ENCODE assay signal across 27 cellular contexts in the genomic region with DNA sequence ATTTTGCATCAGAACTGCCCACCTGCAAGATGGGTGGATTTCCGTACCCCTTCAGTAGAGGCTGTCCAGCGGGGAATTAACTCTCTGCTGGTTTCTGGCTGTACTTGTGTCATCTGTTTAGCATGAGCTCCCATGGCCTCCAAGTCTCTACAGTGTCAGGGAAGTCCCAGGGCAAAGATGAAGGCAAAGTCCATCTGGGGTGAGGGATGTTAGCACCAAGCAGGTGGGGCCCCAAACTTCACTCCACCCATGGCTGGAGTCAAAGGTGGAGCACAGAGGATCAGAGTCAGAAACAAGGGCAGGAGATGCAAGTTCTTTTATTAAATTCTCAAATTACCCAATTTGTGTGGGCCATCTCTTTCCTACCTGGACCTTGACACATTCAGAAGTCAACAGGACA.
"Had no signal": no experiment of that assay in that cellular context is flagged by ENCODE, and none has a peak within 500 bp of the region (broad histone marks: within the 10 kb centered on the region; RNA-seq: fewer than 3 reads in every experiment).

No MANE protein-coding gene starts in this region.

- FAIRE-seq: colon, endometrium, kidney had no signal

- DNase-seq: cortex of kidney; effector CD8-positive, alpha-beta T cell; effector memory CD8-positive, alpha-beta T cell; endodermal cell; esophagus squamous epithelium; foreskin fibroblast; foreskin melanocyte; gastrocnemius medialis; glutamatergic neuron; head of caudate nucleus; hypothalamus; immature natural killer cell; islet precursor cell; kidney; kidney glomerular epithelial cell; left lung; left ventricle myocardium superior; lower lobe of right lung; mesenchymal stem cell; naive thymus-derived CD4-positive, alpha-beta T cell had no signal

- H2AFZ ChIP-seq: hepatocyte had no signal

- ATAC-seq: effector memory CD8-positive, alpha-beta T cell; esophagus mucosa; gastrocnemius medialis; left lung; left ventricle myocardium superior; lower lobe of right lung; naive thymus-derived CD4-positive, alpha-beta T cell had no signal

- H3K4me3 Mint-ChIP-seq: dendritic cell treated with granulocyte-macrophage colony-stimulating factor and Interleukin-4, amounts not matched to agents 40 ng/mL and 50 ng/mL, for 4 days; effector memory CD8-positive, alpha-beta T cell; endodermal cell; immature natural killer cell; mesothelial cell of epicardium; naive thymus-derived CD4-positive, alpha-beta T cell had no signal

- H3K4me1 ChIP-seq: esophagus squamous epithelium, gastrocnemius medialis, left lung, lower lobe of right lung had no signal

- H3K36me3 ChIP-seq: esophagus squamous epithelium, gastrocnemius medialis, left lung, lower lobe of right lung had no signal

- H3K27me3 ChIP-seq: esophagus squamous epithelium, gastrocnemius medialis, hepatocyte, left lung had no signal

- H3K36me3 Mint-ChIP-seq: immature natural killer cell, mesothelial cell of epicardium had no signal

- H3K27ac ChIP-seq: epithelial cell of prostate, esophagus squamous epithelium, gastrocnemius medialis, hepatocyte, left lung, lower lobe of right lung had no signal

- H3K4me2 ChIP-seq: hepatocyte had no signal

- H3K9me3 Mint-ChIP-seq: dendritic cell treated with granulocyte-macrophage colony-stimulating factor and Interleukin-4, amounts not matched to agents 40 ng/mL and 50 ng/mL, for 4 days; effector memory CD8-positive, alpha-beta T cell; immature natural killer cell; mesothelial cell of epicardium had no signal

- H3K9me3 ChIP-seq: esophagus squamous epithelium, gastrocnemius medialis, left lung, lower lobe of right lung had no signal

- H3K79me2 ChIP-seq: hepatocyte had no signal

- H3K27ac Mint-ChIP-seq: dendritic cell treated with granulocyte-macrophage colony-stimulating factor and Interleukin-4, amounts not matched to agents 40 ng/mL and 50 ng/mL, for 4 days; effector memory CD8-positive, alpha-beta T cell; endodermal cell; immature natural killer cell; mesothelial cell of epicardium had no signal

- H3K4me3 ChIP-seq: esophagus squamous epithelium, gastrocnemius medialis, hepatocyte, left lung, lower lobe of right lung had no signal

- H3K4me1 Mint-ChIP-seq: mesothelial cell of epicardium had no signal
